Comparison of ENCODE assay signal across 1 cellular context in the genomic region with DNA sequence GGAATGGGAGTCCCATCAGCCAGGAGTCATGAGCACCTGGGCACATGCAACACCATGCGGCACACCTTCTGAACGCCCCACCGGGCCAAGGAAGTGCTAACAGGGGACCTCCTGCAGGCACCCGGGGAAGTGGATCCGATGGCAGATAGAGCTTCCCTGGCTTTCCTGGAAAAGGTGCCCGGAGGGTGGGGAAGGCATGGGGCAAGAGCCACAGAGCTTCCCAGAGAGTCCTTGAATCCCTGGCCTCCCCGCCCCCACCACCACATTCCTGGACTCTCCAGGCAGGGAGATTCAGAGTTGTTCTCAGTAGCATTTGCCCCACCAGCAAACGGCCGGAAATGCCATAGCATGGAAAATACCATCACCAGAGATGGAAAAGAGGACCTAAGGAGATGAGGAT.
TF ChIP-seq lines count a peak whose summit lies in the region.

No MANE protein-coding gene starts in this region.

TF ChIP-seq in GM23338, 12 proteins besides CTCF, POLR2A, EP300 and RAD21:
- TF ChIP-seq EZH2phosphoT487 (IDR thresholded peaks at IDR 0.05; ENCODE audit: unreplicated experiment), result no peak
- no peak for TF ChIP-seq ZNF114 (CRISPR knock-in tag; IDR thresholded peaks at IDR 0.05)
- no peak for TF ChIP-seq REST (IDR thresholded peaks at IDR 0.05; ENCODE audit: unreplicated experiment)
- no peak for TF ChIP-seq CREB1 (CRISPR knock-in tag; IDR thresholded peaks at IDR 0.05; ENCODE audit: low read depth)
- TF ChIP-seq, protein P1, sequence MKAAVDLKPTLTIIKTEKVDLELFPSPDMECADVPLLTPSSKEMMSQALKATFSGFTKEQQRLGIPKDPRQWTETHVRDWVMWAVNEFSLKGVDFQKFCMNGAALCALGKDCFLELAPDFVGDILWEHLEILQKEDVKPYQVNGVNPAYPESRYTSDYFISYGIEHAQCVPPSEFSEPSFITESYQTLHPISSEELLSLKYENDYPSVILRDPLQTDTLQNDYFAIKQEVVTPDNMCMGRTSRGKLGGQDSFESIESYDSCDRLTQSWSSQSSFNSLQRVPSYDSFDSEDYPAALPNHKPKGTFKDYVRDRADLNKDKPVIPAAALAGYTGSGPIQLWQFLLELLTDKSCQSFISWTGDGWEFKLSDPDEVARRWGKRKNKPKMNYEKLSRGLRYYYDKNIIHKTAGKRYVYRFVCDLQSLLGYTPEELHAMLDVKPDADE (IDR thresholded peaks at IDR 0.05), result no peak
- TF ChIP-seq ZNF331 (CRISPR knock-in tag; IDR thresholded peaks at IDR 0.05; ENCODE audit: low read depth), result no peak
- TF ChIP-seq POLR2AphosphoS5 (IDR thresholded peaks at IDR 0.05; ENCODE audit: low read depth), result no peak
- TF ChIP-seq JUNB (IDR thresholded peaks at IDR 0.05; ENCODE audit: unreplicated experiment), result no peak
- TF ChIP-seq STAT1 (IDR thresholded peaks at IDR 0.05; ENCODE audit: unreplicated experiment), result no peak
- no peak for TF ChIP-seq EZH2 (IDR thresholded peaks at IDR 0.05; ENCODE audit: low read depth, unreplicated experiment)
- no peak for TF ChIP-seq NANOG (IDR thresholded peaks at IDR 0.05; ENCODE audit: borderline replicate concordance)
